ENCODE assay signal across 15 cellular contexts in genomic region chr10:77236029-77236428, GRCh38.
"Had no signal": no experiment of that assay in that cellular context is flagged by ENCODE, and none has a peak within 500 bp of the region (broad histone marks: within the 10 kb centered on the region; RNA-seq: fewer than 3 reads in every experiment).

No MANE protein-coding gene starts in this region.

- H3K27me3 ChIP-seq: adrenal gland, ovary had no signal

- ATAC-seq: activated CD4-positive, alpha-beta T cell treated with anti-CD3 and anti-CD28 coated beads for 36 hours; activated naive CD4-positive, alpha-beta T cell treated with anti-CD3 and anti-CD28 coated beads, Interleukin-2, amount 50 U/mL, for 72 hours; left cardiac atrium; natural killer cell; stimulated activated naive CD8-positive, alpha-beta T cell treated with anti-CD3 and anti-CD28 coated beads, Interleukin-15, Interleukin-2, amounts not matched to agents 100 U/mL and 50 U/mL, for 24 hours; WTC11 had no signal

- H3K4me1 ChIP-seq: adrenal gland had no signal

- DNase-seq: activated CD4-positive, alpha-beta memory T cell treated with anti-CD3 and anti-CD28 coated beads for 36 hours; activated CD4-positive, alpha-beta T cell treated with anti-CD3 and anti-CD28 coated beads for 36 hours; activated gamma-delta T cell treated with Interleukin-2 at 50 U/mL for 16 hours; activated T-cell treated with anti-CD3 and anti-CD28 coated beads for 4 hours; dermis blood vessel endothelial cell; effector memory CD4-positive, alpha-beta T cell; left cardiac atrium; natural killer cell; ovary; SK-N-SH; stimulated activated CD4-positive, alpha-beta T cell treated with anti-CD3 and anti-CD28 coated beads, Interleukin-2, amount 100 ng/mL, for 24 hours; stimulated activated naive CD8-positive, alpha-beta T cell treated with anti-CD3 and anti-CD28 coated beads, Interleukin-15, Interleukin-2, amounts not matched to agents 100 U/mL and 50 U/mL, for 24 hours had no signal

- H3K27ac ChIP-seq: adrenal gland, ovary had no signal

- H3K36me3 ChIP-seq: adrenal gland, ovary had no signal

- H3K4me3 ChIP-seq: adrenal gland, ovary had no signal

- H3K9ac ChIP-seq: SK-N-SH had no signal

- H3K9me3 ChIP-seq: adrenal gland, ovary, SK-N-SH had no signal
